Comparison of ENCODE assay signal across 8 cellular contexts in the genomic region with DNA sequence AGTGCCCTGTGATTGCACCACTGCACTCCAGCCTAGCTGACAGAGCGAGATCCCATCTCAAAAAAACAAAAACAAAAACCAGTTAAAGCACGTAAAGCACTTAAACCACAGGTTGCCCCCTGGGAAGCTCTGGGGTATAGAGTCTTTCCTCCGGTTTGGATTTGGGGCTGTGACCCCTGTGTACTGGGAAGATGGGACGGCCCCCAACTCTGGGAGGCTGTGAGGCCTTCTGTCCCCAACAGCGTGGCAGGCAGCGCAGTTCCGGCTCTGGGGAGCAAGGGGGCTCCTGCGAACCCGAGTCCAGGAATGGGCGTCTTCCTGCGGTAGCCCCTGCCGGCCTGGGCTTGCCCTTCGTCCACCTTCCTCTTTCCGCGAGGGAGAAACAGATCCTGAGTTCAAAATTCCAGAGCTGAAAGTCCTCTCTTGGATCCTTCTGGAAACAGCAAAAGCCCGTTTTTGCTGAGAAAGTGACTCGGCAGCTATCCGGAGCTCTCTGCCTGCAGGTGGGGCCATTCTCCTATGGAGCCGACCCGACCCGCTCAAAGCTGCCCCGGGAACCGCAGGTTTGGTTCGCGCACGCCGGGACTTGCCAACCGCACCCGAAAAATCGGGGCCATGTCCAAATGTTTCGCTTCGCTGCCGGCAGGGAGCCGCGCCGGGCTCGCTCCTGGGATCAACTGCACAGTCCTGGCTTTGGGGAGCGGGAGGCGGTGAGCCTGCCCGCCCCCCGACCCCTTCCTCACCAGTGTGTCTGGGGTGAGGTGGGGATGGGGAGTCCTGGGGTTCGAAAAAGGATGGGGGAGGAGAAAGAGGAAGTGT. TPM values are rescaled to one million over a fixed set of nuclear protein-coding genes. Genes with fewer than 3 reads are reported as not detected.
DNase-seq lines count a peak whose midpoint lies in the region; ATAC-seq, FAIRE-seq and TF ChIP-seq lines count a peak whose summit lies in the region.

No MANE protein-coding gene starts in this region.

- no peaks in the 10 kb centered on the region for H3K27me3 Mint-ChIP-seq in astrocyte (ENCODE audit: low read depth, unreplicated experiment)

- 11% methylated on average over 42 of the region's 42 CpGs for WGBS in hepatocyte (ENCODE audit: low lambda C conversion rate, missing lambda C conversion rate)

- no peak for FAIRE-seq in astrocyte (lab: Jason Lieb, UNC)

- no peaks in the 10 kb centered on the region for H3K36me3 ChIP-seq in astrocyte (ENCODE audit: insufficient read depth, low read length)
- H3K36me3 ChIP-seq in hepatocyte (replicated peaks; ENCODE audit: insufficient read depth, low read depth) = no peaks in the 10 kb centered on the region

- H3K27ac ChIP-seq in astrocyte (ENCODE audit: low read depth, low read length) = no peak overlapping the region
- H3K27ac ChIP-seq in hepatocyte = peak overlapping the region; percentile 65

- peak overlapping the region; percentile 92 for H2AFZ ChIP-seq in astrocyte (ENCODE audit: low read depth, low read length)
- H2AFZ ChIP-seq in hepatocyte = peak overlapping the region; percentile 87

- peaks cover 14% of the 10 kb centered on the region for H3K4me1 ChIP-seq in astrocyte (ENCODE audit: insufficient read depth, low read length)
- H3K4me1 ChIP-seq in hepatocyte (ENCODE audit: insufficient read depth) = peaks cover 16% of the 10 kb centered on the region

- peak overlapping the region; percentile 54 for H3K4me3 ChIP-seq in astrocyte (ENCODE audit: insufficient read depth, low read depth, low read length)
- H3K4me3 ChIP-seq in hepatocyte = no peak overlapping the region

- H3K36me3 Mint-ChIP-seq in astrocyte (ENCODE audit: low read depth, unreplicated experiment) = peaks cover 4% of the 10 kb centered on the region

- TF ChIP-seq CTCF in astrocyte (IDR thresholded peaks at IDR 0.05; ENCODE audit: insufficient read depth, low read depth, low read length) = peak; percentile 30
- TF ChIP-seq CTCF in hepatocyte (IDR thresholded peaks at IDR 0.05; ENCODE audit: poor library complexity) = peak; percentile 56

- H3K79me2 ChIP-seq in astrocyte (ENCODE audit: insufficient read depth, low read length) (no peaks in the 10 kb centered on the region), hepatocyte (no peaks in the 10 kb centered on the region)

- no peaks in the 10 kb centered on the region for H3K27me3 ChIP-seq in astrocyte (ENCODE audit: insufficient read depth, low read length)
- no peaks in the 10 kb centered on the region for H3K27me3 ChIP-seq in hepatocyte

- H3K4me1 Mint-ChIP-seq in astrocyte (ENCODE audit: low read depth, unreplicated experiment) = peaks cover 14% of the 10 kb centered on the region

- DNase-seq in NCI-H345 (lab: John Stamatoyannopoulos, UW) (peak; percentile 46), NCI-H345 treated with DMSO at 0.1 percent for 48 hours (lab: John Stamatoyannopoulos, UW; ENCODE audit: unreplicated experiment) (no peak), SKM-1 (lab: John Stamatoyannopoulos, UW; ENCODE audit: unreplicated experiment) (peak; percentile 35), astrocyte (ENCODE audit: low read depth) (peak; percentile 27), hepatocyte (ENCODE audit: low spot score) (peak; percentile 78), sciatic nerve (ENCODE audit: low spot score) (peak; percentile 79), cortex of kidney (lab: John Stamatoyannopoulos, UW) (no peak), NCI-H1105 (lab: John Stamatoyannopoulos, UW) (no peak)

- ATAC-seq in sciatic nerve = peak; percentile 88

- peak overlapping the region; percentile 73 for H3K9ac ChIP-seq in astrocyte (ENCODE audit: low read length)

- intact Hi-C loops in sciatic nerve (cut with DNase I) = no loop called here

- peak overlapping the region; percentile 58 for H3K27ac Mint-ChIP-seq in astrocyte (ENCODE audit: unreplicated experiment)

- no peaks in the 10 kb centered on the region for H3K9me2 ChIP-seq in hepatocyte (replicated peaks; ENCODE audit: insufficient read depth)

- peaks cover 3% of the 10 kb centered on the region for H3K9me3 ChIP-seq in astrocyte (ENCODE audit: insufficient read depth, low read depth, low read length)
- no peaks in the 10 kb centered on the region for H3K9me3 ChIP-seq in hepatocyte (ENCODE audit: low read depth)

- H3K4me3 Mint-ChIP-seq in astrocyte (ENCODE audit: unreplicated experiment) = peak overlapping the region; percentile 70

- peaks cover 3% of the 10 kb centered on the region for H3K9me3 Mint-ChIP-seq in astrocyte (ENCODE audit: unreplicated experiment)

- H4K20me1 ChIP-seq in astrocyte (ENCODE audit: insufficient read depth, low read length) (no peaks in the 10 kb centered on the region), hepatocyte (ENCODE audit: insufficient read depth, poor library complexity, severe bottlenecking) (no peaks in the 10 kb centered on the region)

- H3K4me2 ChIP-seq in astrocyte (ENCODE audit: low read length) (peak overlapping the region; percentile 94), hepatocyte (peak overlapping the region; percentile 95)

RNA-seq across cellular contexts. Expression of gene POLA2, which starts 36.3 kb away (rescaled TPM):
- total RNA-seq in astrocyte (5.2 and 6.0 TPM in 2 replicates), hepatocyte (2.5 and 4.1 TPM in 2 replicates), sciatic nerve (5.5 TPM)
- 5.0 and 8.0 TPM in 2 replicates for polyA plus RNA-seq in hepatocyte

RNA-seq across cellular contexts. Expression of gene CAPN1, which starts 43.8 kb away (rescaled TPM):
- total RNA-seq in astrocyte (178 and 217 TPM in 2 replicates), hepatocyte (115 and 133 TPM in 2 replicates), sciatic nerve (125 TPM)
- 178 and 202 TPM in 2 replicates for polyA plus RNA-seq in hepatocyte

RNA-seq across cellular contexts. Expression of gene SPDYC, which starts 55.5 kb away (rescaled TPM):
- total RNA-seq in astrocyte = not detected in 2 replicates
- total RNA-seq in hepatocyte = not detected in 2 replicates
- not detected in 2 replicates for polyA plus RNA-seq in hepatocyte
- total RNA-seq in sciatic nerve = not detected

Comparison
In these comparisons a context has a peak if more than half of its experiments do, and no peak if none do; other contexts are left out.
1. DNase-seq: peak in NCI-H345 (single experiment), SKM-1 (single experiment), astrocyte (single experiment), hepatocyte (single experiment) and sciatic nerve (single experiment); none in NCI-H345 treated with DMSO at 0.1 percent for 48 hours (single experiment), cortex of kidney (single experiment) and NCI-H1105 (single experiment).